7 cellular contexts compared by ENCODE assay signal in genomic region chr2:97195349-97195748, GRCh38.
DNase-seq lines count a peak whose midpoint lies in the region; TF ChIP-seq lines count a peak whose summit lies in the region.
"Not testable (repeated sequence)": the region's sequence is repeated elsewhere in the genome, so short reads cannot be mapped to it uniquely, and the experiment has no call there.

No MANE protein-coding gene starts in this region.

- DNase-seq in Ammon's horn (ENCODE audit: low spot score) (peak; percentile 17), H4 (ENCODE audit: low spot score) (peak; percentile 54), LNCaP clone FGC (ENCODE audit: low read depth) (peak; percentile 28), amniotic epithelial cell (ENCODE audit: low read depth) (peak; percentile 73), choroid plexus epithelial cell (ENCODE audit: low read depth) (peak; percentile 67), fibroblast of pulmonary artery (ENCODE audit: low read depth) (peak; percentile 81), myocyte (ENCODE audit: low read depth) (peak; percentile 62)

- not testable (repeated sequence) for TF ChIP-seq CTCF in LNCaP clone FGC (IDR thresholded peaks at IDR 0.05; ENCODE audit: control insufficient read depth, extremely low read depth, insufficient read depth); choroid plexus epithelial cell (conservative IDR thresholded peaks at IDR 0.05; ENCODE audit: low read depth, low read length); fibroblast of pulmonary artery (IDR thresholded peaks at IDR 0.05; ENCODE audit: low read length, missing control alignments)

- not testable (repeated sequence) for H3K4me3 ChIP-seq in LNCaP clone FGC (ENCODE audit: low read depth, low read length); choroid plexus epithelial cell (ENCODE audit: low read depth, low read length); fibroblast of pulmonary artery (replicated peaks; ENCODE audit: low read depth, low read length)

Comparison
In these comparisons a context has a peak if more than half of its experiments do, and no peak if none do; other contexts are left out.
1. DNase-seq: peak in every context shown above with its lines; median percentile 81 in fibroblast of pulmonary artery; 73 in amniotic epithelial cell; 67 in choroid plexus epithelial cell; 62 in myocyte; 54 in H4; 28 in LNCaP clone FGC; 17 in Ammon's horn.